Comparison of ENCODE assay signal across 18 cellular contexts in the genomic region with DNA sequence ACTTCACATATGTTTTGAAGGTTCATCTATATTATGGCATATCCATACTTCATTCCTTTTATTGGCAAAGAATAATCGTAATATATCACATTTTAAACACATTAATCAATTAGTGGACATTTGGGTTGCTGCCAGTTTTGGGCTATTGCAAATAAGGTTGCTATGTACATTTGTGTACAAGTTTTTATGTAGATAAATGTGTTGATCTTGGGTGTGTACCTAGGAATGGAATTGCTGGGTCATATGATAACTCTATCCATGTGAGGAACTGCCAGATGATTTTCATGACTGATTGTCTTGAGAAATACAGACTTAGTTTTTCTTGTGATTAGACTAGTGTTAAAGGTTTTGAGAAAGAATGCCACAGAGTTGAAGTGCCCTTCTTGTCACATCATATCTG.
"Had no signal": no experiment of that assay in that cellular context is flagged by ENCODE, and none has a peak within 500 bp of the region (broad histone marks: within the 10 kb centered on the region; RNA-seq: fewer than 3 reads in every experiment).

No MANE protein-coding gene starts in this region.

- H3K27me3 ChIP-seq: esophagus muscularis mucosa, hepatocyte, neutrophil, right lobe of liver, suprapubic skin, thyroid gland, uterus had no signal

- H3K4me1 ChIP-seq: esophagus muscularis mucosa, psoas muscle, right lobe of liver, suprapubic skin, thyroid gland, uterus had no signal

- H3K4me3 ChIP-seq: esophagus muscularis mucosa, hepatocyte, psoas muscle, right lobe of liver, skin epidermis, suprapubic skin, thyroid gland, uterus had no signal

- DNase-seq: effector memory CD4-positive, alpha-beta T cell; foreskin melanocyte; head of caudate nucleus; naive thymus-derived CD4-positive, alpha-beta T cell; psoas muscle; retina; right lobe of liver; stimulated activated CD4-positive, alpha-beta T cell treated with anti-CD3 and anti-CD28 coated beads, Interleukin-4, amount 100 ng/mL, for 1 hour; stimulated activated CD8-positive, alpha-beta memory T cell treated with anti-CD3 and anti-CD28 coated beads, Interleukin-4, amount 100 ng/mL, for 48 hours; stimulated activated naive CD8-positive, alpha-beta T cell treated with anti-CD3 and anti-CD28 coated beads, Interleukin-15, Interleukin-2, amounts not matched to agents 100 U/mL and 50 U/mL, for 24 hours; thyroid gland; uterus had no signal

- H3K9me3 ChIP-seq: esophagus muscularis mucosa, neutrophil, psoas muscle, right lobe of liver, suprapubic skin, thyroid gland, uterus had no signal

- H3K27ac ChIP-seq: esophagus muscularis mucosa, hepatocyte, neutrophil, psoas muscle, right lobe of liver, skin epidermis, suprapubic skin, thyroid gland, uterus had no signal

- H3K36me3 ChIP-seq: esophagus muscularis mucosa, neutrophil, right lobe of liver, suprapubic skin, thyroid gland, uterus had no signal

- ATAC-seq: naive thymus-derived CD4-positive, alpha-beta T cell; psoas muscle; right lobe of liver; stimulated activated effector memory CD8-positive, alpha-beta T cell treated with anti-CD3 and anti-CD28 coated beads, Interleukin-12 subunit alpha, Interleukin-12 subunit beta, amount 100 ng/mL, for 72 hours; stimulated activated naive CD8-positive, alpha-beta T cell treated with anti-CD3 and anti-CD28 coated beads, Interleukin-15, Interleukin-2, amounts not matched to agents 100 U/mL and 50 U/mL, for 24 hours had no signal
